ENCODE assay signal across 8 cellular contexts in the genomic region with DNA sequence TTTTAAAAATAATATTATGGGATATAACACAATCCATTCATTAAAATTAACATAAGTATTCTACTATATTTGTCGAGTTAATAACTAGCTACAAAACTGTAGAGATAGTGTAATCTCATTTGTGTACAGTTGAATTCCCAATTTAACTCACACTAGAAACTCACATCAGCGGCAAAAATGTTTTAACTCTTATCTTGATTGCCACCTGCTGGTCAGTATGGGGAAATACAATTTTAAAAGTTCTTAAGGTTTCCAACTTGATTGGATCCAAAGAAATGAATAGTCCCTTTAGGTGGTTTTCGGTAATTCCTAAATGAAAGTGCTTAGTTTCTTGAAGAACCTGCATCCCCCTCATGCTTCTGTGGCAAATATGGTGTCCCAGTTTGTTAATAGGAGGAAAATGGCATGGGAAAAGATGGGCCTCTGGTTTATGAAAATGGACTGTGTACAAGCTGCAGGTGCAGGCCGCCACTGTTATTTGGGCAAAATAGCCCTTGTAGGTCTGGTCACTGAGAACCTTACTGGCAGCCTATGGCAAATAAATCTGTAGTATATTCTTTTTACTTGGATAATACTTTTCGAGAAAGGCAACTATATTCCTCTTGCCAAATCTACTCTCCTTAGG. TPM values are rescaled to one million over a fixed set of nuclear protein-coding genes. Genes with fewer than 3 reads are reported as not detected.
A peak's percentile ranks its signal among the peaks of the same experiment; 100 is the strongest.
DNase-seq lines count a peak whose midpoint lies in the region; ATAC-seq and TF ChIP-seq lines count a peak whose summit lies in the region.

No MANE protein-coding gene starts in this region.

- H3K9me3 ChIP-seq in left ventricle myocardium inferior (replicated peaks) (no peaks in the 10 kb centered on the region), OCI-LY3 (ENCODE audit: insufficient read depth, low read length) (no peaks in the 10 kb centered on the region), trophoblast cell (ENCODE audit: insufficient read depth, low read depth, low read length) (no peaks in the 10 kb centered on the region)

- no peak overlapping the region for H3K27ac ChIP-seq in left ventricle myocardium inferior (replicated peaks)
- H3K27ac ChIP-seq in OCI-LY3 (ENCODE audit: low read length): no peak overlapping the region
- no peak overlapping the region for H3K27ac ChIP-seq in trophoblast cell (ENCODE audit: low read depth, low read length)

- no peak for ATAC-seq in left cardiac atrium
- ATAC-seq in GM19455 (IDR thresholded peaks at IDR 0.05; ENCODE audit: unreplicated experiment): no peak

- peak; percentile 61 for TF ChIP-seq RAD21 in Ishikawa (IDR thresholded peaks at IDR 0.05; ENCODE audit: low read depth)

- no peak overlapping the region for H3K23ac ChIP-seq in trophoblast cell (ENCODE audit: low read length)

- no peaks in the 10 kb centered on the region for H4K20me1 ChIP-seq in OCI-LY3 (ENCODE audit: insufficient read depth, low read length)

- no peak for TF ChIP-seq EP300 in Ishikawa (IDR thresholded peaks at IDR 0.05; ENCODE audit: borderline replicate concordance)

- H4K91ac ChIP-seq in trophoblast cell (ENCODE audit: low read depth, low read length): no peak overlapping the region

- no peak overlapping the region for H2BK120ac ChIP-seq in trophoblast cell (ENCODE audit: insufficient read depth, low read length, poor library complexity)

- WGBS in trophoblast cell (ENCODE audit: extremely low coverage, insufficient coverage, insufficient read length): no CpG with 5 or more reads among the region's 5 CpGs

- no peak overlapping the region for H3K4ac ChIP-seq in trophoblast cell (ENCODE audit: low read depth, low read length)

- H3K36me3 ChIP-seq in left ventricle myocardium inferior (no peaks in the 10 kb centered on the region), OCI-LY3 (replicated peaks; ENCODE audit: low read depth, low read length) (no peaks in the 10 kb centered on the region), trophoblast cell (ENCODE audit: control insufficient read depth in 1 of 2, insufficient read depth in 2 of 2, low read length in 2 of 2) (no peaks in the 10 kb centered on the region)

- no peak overlapping the region for H2AK5ac ChIP-seq in trophoblast cell (ENCODE audit: low read length)

- TF ChIP-seq CTCF in left ventricle myocardium inferior (IDR thresholded peaks at IDR 0.05; ENCODE audit: borderline replicate concordance) (peak; percentile 76), OCI-LY3 (IDR thresholded peaks at IDR 0.05; ENCODE audit: low read depth, low read length) (peak; percentile 68), epithelial cell of proximal tubule (conservative IDR thresholded peaks at IDR 0.05; ENCODE audit: low read depth, low read length) (peak; percentile 62)

- H4K12ac ChIP-seq in trophoblast cell (ENCODE audit: low read depth, low read length): no peak overlapping the region

- no peak overlapping the region for H4K8ac ChIP-seq in trophoblast cell (ENCODE audit: low read depth, low read length)

- H3K18ac ChIP-seq in trophoblast cell (ENCODE audit: low read length): no peak overlapping the region

- no peak overlapping the region for H2BK5ac ChIP-seq in trophoblast cell (ENCODE audit: low read depth, low read length, poor library complexity)

- H3K79me1 ChIP-seq in trophoblast cell (ENCODE audit: low read length): no peaks in the 10 kb centered on the region

- H3K4me2 ChIP-seq in OCI-LY3 (ENCODE audit: low read length) (no peak overlapping the region), trophoblast cell (ENCODE audit: low read length) (no peak overlapping the region)

- no peaks in the 10 kb centered on the region for H3K4me1 ChIP-seq in left ventricle myocardium inferior
- H3K4me1 ChIP-seq in OCI-LY3 (ENCODE audit: low read length): no peaks in the 10 kb centered on the region
- no peaks in the 10 kb centered on the region for H3K4me1 ChIP-seq in trophoblast cell (ENCODE audit: control insufficient read depth in 1 of 2, insufficient read depth in 2 of 2, low read length in 2 of 2)

- peaks cover 30% of the 10 kb centered on the region for H3K27me3 ChIP-seq in left ventricle myocardium inferior (ENCODE audit: low read depth)
- peaks cover 8% of the 10 kb centered on the region; the same call in 1 of the 2 replicates for H3K27me3 ChIP-seq in OCI-LY3 (ENCODE audit: low read depth, low read length)
- H3K27me3 ChIP-seq in trophoblast cell (ENCODE audit: insufficient read depth, low read length): no peaks in the 10 kb centered on the region

- intact Hi-C loops in left ventricle myocardium inferior (cut with micrococcal nuclease): loop anchor here (5.0 kb wide), 1 partner anchor 132 kb away; no protein-coding TSS in a partner anchor
- intact Hi-C loops in left cardiac atrium (cut with DNase I): loop anchor here (5.0 to 10.0 kb wide), 2 partner anchors 137 to 1660 kb away; no protein-coding TSS in a partner anchor

- no peak overlapping the region for H3K4me3 ChIP-seq in left ventricle myocardium inferior
- H3K4me3 ChIP-seq in OCI-LY3 (ENCODE audit: low read length): no peak overlapping the region
- H3K4me3 ChIP-seq in epithelial cell of proximal tubule (ENCODE audit: low read depth, low read length): no peak overlapping the region
- H3K4me3 ChIP-seq in trophoblast cell (ENCODE audit: low read depth, low read length): no peak overlapping the region

- H3K79me2 ChIP-seq in OCI-LY3 (ENCODE audit: low read length) (no peaks in the 10 kb centered on the region), trophoblast cell (ENCODE audit: control insufficient read depth, insufficient read depth, low read length, poor library complexity) (no peaks in the 10 kb centered on the region)

- H2AFZ ChIP-seq in OCI-LY3 (ENCODE audit: low read depth, low read length) (no peak overlapping the region), trophoblast cell (ENCODE audit: insufficient read depth, low read length, poor library complexity) (no peak overlapping the region)

- no peak overlapping the region for H2BK12ac ChIP-seq in trophoblast cell (ENCODE audit: low read length)

- DNase-seq in left ventricle myocardium inferior (no peak), left cardiac atrium (no peak), epithelial cell of proximal tubule (ENCODE audit: low read depth) (peak; percentile 4), trophoblast cell (peak; percentile 1 to 68)
- DNase-seq in activated CD4-positive, CD25-positive, alpha-beta regulatory T cell treated with anti-CD3 and anti-CD28 coated beads, Interleukin-2, amount 50 U/mL, for 72 hours: no peak

- H3K14ac ChIP-seq in trophoblast cell (ENCODE audit: low read length): no peak overlapping the region

- H3K9ac ChIP-seq in OCI-LY3 (ENCODE audit: low read length) (no peak overlapping the region), trophoblast cell (ENCODE audit: low read length) (no peak overlapping the region)

TF ChIP-seq in Ishikawa, 13 proteins besides CTCF, POLR2A, EP300 and RAD21:
- TF ChIP-seq FOXM1 (IDR thresholded peaks at IDR 0.05; ENCODE audit: borderline replicate concordance, low read depth): no peak
- TF ChIP-seq TAF1 (IDR thresholded peaks at IDR 0.05; ENCODE audit: low read depth): no peak
- TF ChIP-seq, protein P1, sequence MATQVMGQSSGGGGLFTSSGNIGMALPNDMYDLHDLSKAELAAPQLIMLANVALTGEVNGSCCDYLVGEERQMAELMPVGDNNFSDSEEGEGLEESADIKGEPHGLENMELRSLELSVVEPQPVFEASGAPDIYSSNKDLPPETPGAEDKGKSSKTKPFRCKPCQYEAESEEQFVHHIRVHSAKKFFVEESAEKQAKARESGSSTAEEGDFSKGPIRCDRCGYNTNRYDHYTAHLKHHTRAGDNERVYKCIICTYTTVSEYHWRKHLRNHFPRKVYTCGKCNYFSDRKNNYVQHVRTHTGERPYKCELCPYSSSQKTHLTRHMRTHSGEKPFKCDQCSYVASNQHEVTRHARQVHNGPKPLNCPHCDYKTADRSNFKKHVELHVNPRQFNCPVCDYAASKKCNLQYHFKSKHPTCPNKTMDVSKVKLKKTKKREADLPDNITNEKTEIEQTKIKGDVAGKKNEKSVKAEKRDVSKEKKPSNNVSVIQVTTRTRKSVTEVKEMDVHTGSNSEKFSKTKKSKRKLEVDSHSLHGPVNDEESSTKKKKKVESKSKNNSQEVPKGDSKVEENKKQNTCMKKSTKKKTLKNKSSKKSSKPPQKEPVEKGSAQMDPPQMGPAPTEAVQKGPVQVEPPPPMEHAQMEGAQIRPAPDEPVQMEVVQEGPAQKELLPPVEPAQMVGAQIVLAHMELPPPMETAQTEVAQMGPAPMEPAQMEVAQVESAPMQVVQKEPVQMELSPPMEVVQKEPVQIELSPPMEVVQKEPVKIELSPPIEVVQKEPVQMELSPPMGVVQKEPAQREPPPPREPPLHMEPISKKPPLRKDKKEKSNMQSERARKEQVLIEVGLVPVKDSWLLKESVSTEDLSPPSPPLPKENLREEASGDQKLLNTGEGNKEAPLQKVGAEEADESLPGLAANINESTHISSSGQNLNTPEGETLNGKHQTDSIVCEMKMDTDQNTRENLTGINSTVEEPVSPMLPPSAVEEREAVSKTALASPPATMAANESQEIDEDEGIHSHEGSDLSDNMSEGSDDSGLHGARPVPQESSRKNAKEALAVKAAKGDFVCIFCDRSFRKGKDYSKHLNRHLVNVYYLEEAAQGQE (IDR thresholded peaks at IDR 0.05; ENCODE audit: low read depth): no peak
- no peak for TF ChIP-seq USF1 (IDR thresholded peaks at IDR 0.05)
- TF ChIP-seq ZBTB7A (IDR thresholded peaks at IDR 0.05; ENCODE audit: low read depth): no peak
- TF ChIP-seq EGR1 (IDR thresholded peaks at IDR 0.05): no peak
- no peak for TF ChIP-seq YY1 (IDR thresholded peaks at IDR 0.05; ENCODE audit: low read depth)
- no peak for TF ChIP-seq TEAD4 (IDR thresholded peaks at IDR 0.05)
- no peak for TF ChIP-seq CEBPB (IDR thresholded peaks at IDR 0.05)
- TF ChIP-seq, protein P2, sequence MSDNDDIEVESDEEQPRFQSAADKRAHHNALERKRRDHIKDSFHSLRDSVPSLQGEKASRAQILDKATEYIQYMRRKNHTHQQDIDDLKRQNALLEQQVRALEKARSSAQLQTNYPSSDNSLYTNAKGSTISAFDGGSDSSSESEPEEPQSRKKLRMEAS (IDR thresholded peaks at IDR 0.05): no peak
- TF ChIP-seq CREB1 (IDR thresholded peaks at IDR 0.05; ENCODE audit: low read depth): no peak
- no peak for TF ChIP-seq NFIC (IDR thresholded peaks at IDR 0.05)

RNA-seq across cellular contexts. Expression of gene SLC17A6, which starts 33.7 kb away (rescaled TPM):
- total RNA-seq in left ventricle myocardium inferior (not detected), left cardiac atrium (not detected), epithelial cell of proximal tubule (not detected in 2 replicates)
- polyA plus RNA-seq in trophoblast cell (2013): not detected in 2 replicates

Comparison
In these comparisons a context has a peak if more than half of its experiments do, and no peak if none do; other contexts are left out.
1. DNase-seq: peak in epithelial cell of proximal tubule (single experiment) and trophoblast cell (2 of 2); none in left ventricle myocardium inferior (single experiment), left cardiac atrium (single experiment) and activated CD4-positive, CD25-positive, alpha-beta regulatory T cell treated with anti-CD3 and anti-CD28 coated beads, Interleukin-2, amount 50 U/mL, for 72 hours (single experiment).
2. Peak in every context shown above with its lines, with median percentiles within 50 percentile points of each other: CTCF ChIP-seq.